ENCODE assay signal across 39 cellular contexts in the genomic region with DNA sequence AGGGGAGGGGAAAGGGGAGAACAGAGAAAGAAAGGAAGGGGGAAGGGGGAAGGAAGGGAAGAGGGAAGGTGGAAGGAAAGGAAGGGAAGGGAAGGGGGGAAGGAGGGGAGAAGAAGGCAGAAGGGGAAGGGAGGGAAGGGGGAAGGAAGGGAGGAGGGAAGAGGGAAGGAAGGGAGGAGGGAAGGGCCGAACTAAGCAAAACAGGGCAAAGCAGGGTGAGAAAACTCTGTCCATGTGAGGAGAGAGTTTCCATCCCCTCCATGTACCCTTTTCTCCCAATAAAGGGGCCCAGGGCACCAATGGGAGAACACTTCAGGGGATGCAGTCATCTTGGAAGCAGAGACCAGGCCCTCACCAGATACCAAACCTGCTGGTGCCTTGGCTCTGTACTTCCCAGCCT.
"Had no signal": no experiment of that assay in that cellular context is flagged by ENCODE, and none has a peak within 500 bp of the region (broad histone marks: within the 10 kb centered on the region; RNA-seq: fewer than 3 reads in every experiment).

No MANE protein-coding gene starts in this region.

- H3K27ac Mint-ChIP-seq: activated naive CD4-positive, alpha-beta T cell treated with anti-CD3 and anti-CD28 coated beads for 36 hours; activated naive CD4-positive, alpha-beta T cell treated with anti-CD3 and anti-CD28 coated beads, Interleukin-2, amount 10 ng/mL, durations not matched to agents 7 days and 5 days; activated naive CD4-positive, alpha-beta T cell treated with anti-CD3 and anti-CD28 coated beads, Interleukin-2, amount 50 U/mL, for 24 hours; activated naive CD4-positive, alpha-beta T cell treated with anti-CD3 and anti-CD28 coated beads, Interleukin-2, amount 50 U/mL, for 72 hours; activated naive CD8-positive, alpha-beta T cell; activated naive CD8-positive, alpha-beta T cell treated with anti-CD3 and anti-CD28 coated beads for 36 hours; activated naive CD8-positive, alpha-beta T cell treated with anti-CD3 and anti-CD28 coated beads, Interleukin-2, amount 10 ng/mL, durations not matched to agents 7 days and 5 days; activated naive CD8-positive, alpha-beta T cell treated with anti-CD3 and anti-CD28 coated beads, Interleukin-2, amount 50 U/mL, for 24 hours; activated T-cell treated with anti-CD3 and anti-CD28 coated beads, Interleukin-2, amount 50 U/mL, for 24 hours; activated T-cell treated with anti-CD3 and anti-CD28 coated beads, Interleukin-2, amount 50 U/mL, for 72 hours; activated T-helper 1 cell treated with anti-CD3 and anti-CD28 coated beads, Interleukin-12 subunit alpha, Interleukin-12 subunit beta, Interleukin-2, Interleukin-4 antibody, amounts not matched to agents 30 ng/mL and 10 ng/mL and 1 ng/mL, durations not matched to agents 14 hours and 24 hours and 36 hours; activated T-helper 17 cell treated with anti-CD3 and anti-CD28 coated beads, Interleukin-2, amount 50 U/mL, for 72 hours; activated T-helper 2 cell treated with anti-CD3 and anti-CD28 coated beads, Interferon-gamma antibody, Interleukin-2, Interleukin-4, amounts not matched to agents 10 μg/mL and 5 μg/mL and 100 μg/mL, durations not matched to agents 14 hours and 24 hours and 36 hours; brain had no signal

- H3K36me3 ChIP-seq: adrenal gland, ascending aorta, brain microvascular endothelial cell, breast epithelium, cardiac muscle cell had no signal

- H3K27me3 Mint-ChIP-seq: activated naive CD4-positive, alpha-beta T cell treated with anti-CD3 and anti-CD28 coated beads, Interleukin-2, amount 10 ng/mL, durations not matched to agents 7 days and 5 days; activated naive CD8-positive, alpha-beta T cell treated with anti-CD3 and anti-CD28 coated beads for 36 hours had no signal

- H3K4me3 Mint-ChIP-seq: activated naive CD4-positive, alpha-beta T cell treated with anti-CD3 and anti-CD28 coated beads for 36 hours; activated naive CD4-positive, alpha-beta T cell treated with anti-CD3 and anti-CD28 coated beads, Interleukin-2, amount 10 ng/mL, durations not matched to agents 7 days and 5 days; activated naive CD4-positive, alpha-beta T cell treated with anti-CD3 and anti-CD28 coated beads, Interleukin-2, amount 50 U/mL, for 24 hours; activated naive CD8-positive, alpha-beta T cell; activated naive CD8-positive, alpha-beta T cell treated with anti-CD3 and anti-CD28 coated beads for 36 hours; activated naive CD8-positive, alpha-beta T cell treated with anti-CD3 and anti-CD28 coated beads, Interleukin-2, amount 10 ng/mL, durations not matched to agents 7 days and 5 days; activated naive CD8-positive, alpha-beta T cell treated with anti-CD3 and anti-CD28 coated beads, Interleukin-2, amount 50 U/mL, for 24 hours; activated T-cell treated with anti-CD3 and anti-CD28 coated beads, Interleukin-2, amount 50 U/mL, for 24 hours; activated T-cell treated with anti-CD3 and anti-CD28 coated beads, Interleukin-2, amount 50 U/mL, for 4 hours; activated T-cell treated with anti-CD3 and anti-CD28 coated beads, Interleukin-2, amount 50 U/mL, for 72 hours; activated T-helper 1 cell treated with anti-CD3 and anti-CD28 coated beads, Interleukin-12 subunit alpha, Interleukin-12 subunit beta, Interleukin-2, Interleukin-4 antibody, amounts not matched to agents 30 ng/mL and 10 ng/mL and 1 ng/mL, durations not matched to agents 14 hours and 24 hours and 36 hours; activated T-helper 17 cell treated with anti-CD3 and anti-CD28 coated beads, Interleukin-2, amount 50 U/mL, for 72 hours; brain; central memory CD8-positive, alpha-beta T cell had no signal

- ATAC-seq: activated naive CD4-positive, alpha-beta T cell treated with anti-CD3 and anti-CD28 coated beads, Interleukin-2, amount 50 U/mL, for 72 hours; activated naive CD8-positive, alpha-beta T cell treated with anti-CD3 and anti-CD28 coated beads, Interleukin-2, amount 50 U/mL, for 24 hours; activated T-cell treated with anti-CD3 and anti-CD28 coated beads, Interleukin-2, amount 50 U/mL, for 4 hours; activated T-cell treated with anti-CD3 and anti-CD28 coated beads, Interleukin-2, amount 50 U/mL, for 72 hours; activated T-helper 17 cell treated with anti-CD3 and anti-CD28 coated beads, Interleukin-2, amount 50 U/mL, for 72 hours; body of pancreas had no signal

- DNase-seq: activated effector memory CD4-positive, alpha-beta T cell treated with anti-CD3 and anti-CD28 coated beads, Interleukin-2, amount 50 U/mL, for 16 hours; activated effector memory CD4-positive, alpha-beta T cell treated with Interleukin-2 at 50 U/mL for 16 hours; activated gamma-delta T cell; activated gamma-delta T cell treated with Interleukin-2 at 50 U/mL for 16 hours; activated naive CD4-positive, alpha-beta T cell; activated naive CD4-positive, alpha-beta T cell treated with anti-CD3 and anti-CD28 coated beads for 36 hours; activated naive CD4-positive, alpha-beta T cell treated with anti-CD3 and anti-CD28 coated beads, Interleukin-2, amount 10 ng/mL, durations not matched to agents 7 days and 5 days; activated naive CD4-positive, alpha-beta T cell treated with anti-CD3 and anti-CD28 coated beads, Interleukin-2, amount 50 U/mL, for 16 hours; activated naive CD4-positive, alpha-beta T cell treated with Interleukin-2 at 50 U/mL for 16 hours; activated naive CD8-positive, alpha-beta T cell treated with anti-CD3 and anti-CD28 coated beads for 36 hours; activated naive CD8-positive, alpha-beta T cell treated with anti-CD3 and anti-CD28 coated beads, Interleukin-2, amount 10 ng/mL, durations not matched to agents 7 days and 5 days; activated naive CD8-positive, alpha-beta T cell treated with anti-CD3 and anti-CD28 coated beads, Interleukin-2, amount 50 U/mL, for 24 hours; activated T-cell treated with anti-CD3 and anti-CD28 coated beads for 4 hours; activated T-cell treated with anti-CD3 and anti-CD28 coated beads, Interleukin-2, amount 50 U/mL, for 1 hour; activated T-cell treated with anti-CD3 and anti-CD28 coated beads, Interleukin-2, amount 50 U/mL, for 24 hours; activated T-cell treated with anti-CD3 and anti-CD28 coated beads, Interleukin-2, amount 50 U/mL, for 4 hours; activated T-cell treated with anti-CD3 and anti-CD28 coated beads, Interleukin-2, amount 50 U/mL, for 48 hours; activated T-cell treated with anti-CD3 and anti-CD28 coated beads, Interleukin-2, amount 50 U/mL, for 72 hours; adrenal gland; amniotic stem cell; amygdala; anterior cingulate cortex; body of pancreas; brain microvascular endothelial cell; caudate nucleus; central memory CD4-positive, alpha-beta T cell; cerebellar nuclear complex had no signal

- H3K9me3 ChIP-seq: adrenal gland, ascending aorta, body of pancreas, breast epithelium had no signal

- H3K4me1 Mint-ChIP-seq: activated naive CD4-positive, alpha-beta T cell treated with anti-CD3 and anti-CD28 coated beads, Interleukin-2, amount 10 ng/mL, durations not matched to agents 7 days and 5 days; activated naive CD4-positive, alpha-beta T cell treated with anti-CD3 and anti-CD28 coated beads, Interleukin-2, amount 50 U/mL, for 24 hours; activated naive CD8-positive, alpha-beta T cell treated with anti-CD3 and anti-CD28 coated beads for 36 hours; activated naive CD8-positive, alpha-beta T cell treated with anti-CD3 and anti-CD28 coated beads, Interleukin-2, amount 10 ng/mL, durations not matched to agents 7 days and 5 days; activated naive CD8-positive, alpha-beta T cell treated with anti-CD3 and anti-CD28 coated beads, Interleukin-2, amount 50 U/mL, for 24 hours; activated T-helper 17 cell treated with anti-CD3 and anti-CD28 coated beads, Interleukin-2, amount 50 U/mL, for 72 hours; brain; central memory CD8-positive, alpha-beta T cell had no signal

- H3K27me3 ChIP-seq: adrenal gland, ascending aorta, body of pancreas, brain microvascular endothelial cell, breast epithelium, cardiac muscle cell had no signal

- H3K27ac ChIP-seq: adrenal gland, ascending aorta, body of pancreas, brain microvascular endothelial cell, breast epithelium, cardiac muscle cell had no signal

- H3K36me3 Mint-ChIP-seq: activated naive CD4-positive, alpha-beta T cell treated with anti-CD3 and anti-CD28 coated beads, Interleukin-2, amount 10 ng/mL, durations not matched to agents 7 days and 5 days; activated naive CD4-positive, alpha-beta T cell treated with anti-CD3 and anti-CD28 coated beads, Interleukin-2, amount 50 U/mL, for 24 hours; activated naive CD4-positive, alpha-beta T cell treated with anti-CD3 and anti-CD28 coated beads, Interleukin-2, amount 50 U/mL, for 72 hours; activated naive CD8-positive, alpha-beta T cell; activated naive CD8-positive, alpha-beta T cell treated with anti-CD3 and anti-CD28 coated beads for 36 hours; activated naive CD8-positive, alpha-beta T cell treated with anti-CD3 and anti-CD28 coated beads, Interleukin-2, amount 10 ng/mL, durations not matched to agents 7 days and 5 days; brain had no signal

- H3K9me3 Mint-ChIP-seq: activated naive CD4-positive, alpha-beta T cell treated with anti-CD3 and anti-CD28 coated beads for 36 hours; activated naive CD4-positive, alpha-beta T cell treated with anti-CD3 and anti-CD28 coated beads, Interleukin-2, amount 10 ng/mL, durations not matched to agents 7 days and 5 days; activated naive CD4-positive, alpha-beta T cell treated with anti-CD3 and anti-CD28 coated beads, Interleukin-2, amount 50 U/mL, for 24 hours; activated naive CD8-positive, alpha-beta T cell treated with anti-CD3 and anti-CD28 coated beads for 36 hours; activated naive CD8-positive, alpha-beta T cell treated with anti-CD3 and anti-CD28 coated beads, Interleukin-2, amount 10 ng/mL, durations not matched to agents 7 days and 5 days; activated naive CD8-positive, alpha-beta T cell treated with anti-CD3 and anti-CD28 coated beads, Interleukin-2, amount 50 U/mL, for 24 hours; activated T-cell treated with anti-CD3 and anti-CD28 coated beads, Interleukin-2, amount 50 U/mL, for 24 hours; activated T-cell treated with anti-CD3 and anti-CD28 coated beads, Interleukin-2, amount 50 U/mL, for 4 hours; activated T-cell treated with anti-CD3 and anti-CD28 coated beads, Interleukin-2, amount 50 U/mL, for 72 hours; activated T-helper 1 cell treated with anti-CD3 and anti-CD28 coated beads, Interleukin-12 subunit alpha, Interleukin-12 subunit beta, Interleukin-2, Interleukin-4 antibody, amounts not matched to agents 30 ng/mL and 10 ng/mL and 1 ng/mL, durations not matched to agents 14 hours and 24 hours and 36 hours; activated T-helper 17 cell treated with anti-CD3 and anti-CD28 coated beads, Interleukin-2, amount 50 U/mL, for 72 hours; activated T-helper 2 cell treated with anti-CD3 and anti-CD28 coated beads, Interferon-gamma antibody, Interleukin-2, Interleukin-4, amounts not matched to agents 10 μg/mL and 5 μg/mL and 100 μg/mL, durations not matched to agents 14 hours and 24 hours and 36 hours; central memory CD8-positive, alpha-beta T cell had no signal

- H3K4me3 ChIP-seq: adrenal gland, ascending aorta, body of pancreas, breast epithelium, cardiac muscle cell had no signal

- FAIRE-seq: bronchial epithelial cell had no signal

- H3K4me1 ChIP-seq: adrenal gland, ascending aorta, body of pancreas, breast epithelium had no signal
